In genomic region chr15:62462721-62463120, GRCh38 we compare ENCODE assay signal across 16 cellular contexts.
A peak's percentile ranks its signal among the peaks of the same experiment; 100 is the strongest.
DNase-seq lines count a peak whose midpoint lies in the region; ATAC-seq and TF ChIP-seq lines count a peak whose summit lies in the region.
"Had no signal": no experiment of that assay in that cellular context is flagged by ENCODE, and none has a peak within 500 bp of the region (broad histone marks: within the 10 kb centered on the region; RNA-seq: fewer than 3 reads in every experiment).

No MANE protein-coding gene starts in this region.

- peak overlapping the region; percentile 20 for H3K4me3 Mint-ChIP-seq in HFFc6
- no peak overlapping the region for H3K4me3 Mint-ChIP-seq in brain
- H3K4me3 Mint-ChIP-seq in nephron: peak overlapping the region in 1 of 3 experiments; percentile 48
- H3K4me3 Mint-ChIP-seq: activated CD8-positive, alpha-beta T cell treated with anti-CD3 and anti-CD28 coated beads for 36 hours; activated naive CD4-positive, alpha-beta T cell treated with anti-CD3 and anti-CD28 coated beads for 36 hours; natural killer cell treated with Interleukin-12 subunit alpha and Interleukin-12 subunit beta and Interleukin-15 and Interleukin-18, amount 100 ng/mL, for 72 hours had no signal

- H3K27me3 Mint-ChIP-seq in HFFc6 (ENCODE audit: insufficient read depth) (no peaks in the 10 kb centered on the region), brain (peaks cover 4% of the 10 kb centered on the region), nephron (ENCODE audit: low read depth) (no peaks in the 10 kb centered on the region)

- intact Hi-C loops in tibial artery (cut with DNase I; ENCODE audit: low total_unique reads): no loop called here

- TF ChIP-seq CTCF in HFFc6 (IDR thresholded peaks at IDR 0.05) (no peak), brain (conservative IDR thresholded peaks at IDR 0.05) (no peak), nephron (IDR thresholded peaks at IDR 0.05; ENCODE audit: unreplicated experiment in 3 of 3) (no peak), tibial artery (IDR thresholded peaks at IDR 0.05) (no peak)

- H3K4me1 Mint-ChIP-seq in HFFc6 (ENCODE audit: low read depth): peaks cover 58% of the 10 kb centered on the region
- H3K4me1 Mint-ChIP-seq in brain: peaks cover 47% of the 10 kb centered on the region
- peaks cover 50% of the 10 kb centered on the region for H3K4me1 Mint-ChIP-seq in nephron

- no peak for DNase-seq in HFFc6
- DNase-seq in tibial artery: peak in 1 of 2 donors; percentile 65
- no peak for DNase-seq in HuH-7 (ENCODE audit: low spot score)
- no peak for DNase-seq in COLO668 (lab: John Stamatoyannopoulos, UW; ENCODE audit: unreplicated experiment)
- DNase-seq: activated CD8-positive, alpha-beta T cell treated with anti-CD3 and anti-CD28 coated beads for 36 hours; activated naive CD4-positive, alpha-beta T cell treated with anti-CD3 and anti-CD28 coated beads for 36 hours; activated T-cell treated with anti-CD3 and anti-CD28 coated beads, Interleukin-2, amount 50 U/mL, for 1 hour; Calu3; NCI-H146; NCI-H748 treated with DMSO at 0.1 percent for 48 hours had no signal

- peak overlapping the region; percentile 21 to 38 for H3K27ac ChIP-seq in tibial artery
- H3K27ac ChIP-seq: hepatocyte had no signal

- no peak overlapping the region for H3K4me3 ChIP-seq in tibial artery
- H3K4me3 ChIP-seq: hepatocyte had no signal

- H3K4me1 ChIP-seq in tibial artery: peaks cover 0 to 34% (median 5%) of the 10 kb centered on the region in 4 donors

- H3K27ac Mint-ChIP-seq in HFFc6 (peak overlapping the region; percentile 59), brain (peak overlapping the region in 3 of 5 experiments; percentile 4 to 29 (median 14)), nephron (peak overlapping the region; percentile 43 to 97 (median 50))
- H3K27ac Mint-ChIP-seq: activated CD8-positive, alpha-beta T cell treated with anti-CD3 and anti-CD28 coated beads for 36 hours; activated naive CD4-positive, alpha-beta T cell treated with anti-CD3 and anti-CD28 coated beads for 36 hours; natural killer cell treated with Interleukin-12 subunit alpha and Interleukin-12 subunit beta and Interleukin-15 and Interleukin-18, amount 100 ng/mL, for 72 hours had no signal

- peaks cover 20% of the 10 kb centered on the region for H3K36me3 Mint-ChIP-seq in HFFc6 (ENCODE audit: low read depth)
- no peaks in the 10 kb centered on the region for H3K36me3 Mint-ChIP-seq in brain
- H3K36me3 Mint-ChIP-seq in nephron (ENCODE audit: low read depth): no peaks in the 10 kb centered on the region
- H3K36me3 Mint-ChIP-seq: natural killer cell treated with Interleukin-12 subunit alpha and Interleukin-12 subunit beta and Interleukin-15 and Interleukin-18, amount 100 ng/mL, for 72 hours had no signal

- no peak for ATAC-seq in GM18520 (IDR thresholded peaks at IDR 0.05; ENCODE audit: unreplicated experiment)
- ATAC-seq in GM19328 (IDR thresholded peaks at IDR 0.05; ENCODE audit: unreplicated experiment): no peak
- ATAC-seq: activated CD8-positive, alpha-beta T cell treated with anti-CD3 and anti-CD28 coated beads for 36 hours; natural killer cell treated with Interleukin-12 subunit alpha and Interleukin-12 subunit beta and Interleukin-15 and Interleukin-18, amount 100 ng/mL, for 72 hours had no signal

- H3K36me3 ChIP-seq in tibial artery: no peaks in the 10 kb centered on the region

- no peaks in the 10 kb centered on the region for H3K9me3 ChIP-seq in tibial artery

- H3K27me3 ChIP-seq in tibial artery: no peaks in the 10 kb centered on the region
- H3K27me3 ChIP-seq: hepatocyte had no signal

- H3K9me3 Mint-ChIP-seq in HFFc6: no peaks in the 10 kb centered on the region
- H3K9me3 Mint-ChIP-seq in brain: peaks cover 0 to 4% (median 0%) of the 10 kb centered on the region in 5 experiments
- H3K9me3 Mint-ChIP-seq in nephron: no peaks in the 10 kb centered on the region
- H3K9me3 Mint-ChIP-seq: activated naive CD4-positive, alpha-beta T cell treated with anti-CD3 and anti-CD28 coated beads for 36 hours; natural killer cell treated with Interleukin-12 subunit alpha and Interleukin-12 subunit beta and Interleukin-15 and Interleukin-18, amount 100 ng/mL, for 72 hours had no signal
